ENCODE assay signal across 22 cellular contexts in the genomic region with DNA sequence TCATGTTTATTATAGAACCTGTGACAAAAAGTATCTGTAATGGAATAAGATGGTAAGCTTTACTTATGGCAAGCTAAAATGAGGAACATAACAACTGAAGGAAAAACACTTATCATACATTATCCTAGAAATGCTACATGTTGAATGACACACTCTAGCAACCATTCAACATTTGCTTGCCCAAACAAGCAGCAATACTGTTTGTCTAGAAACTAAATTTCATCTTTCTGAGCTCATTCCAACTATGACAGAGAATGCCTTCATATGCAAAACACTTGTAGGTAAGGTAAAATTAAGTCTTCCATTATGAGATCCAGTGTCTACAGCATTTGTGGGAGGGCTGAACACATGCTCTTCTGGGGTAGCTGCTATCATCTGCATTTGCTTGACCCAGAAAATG.
"Had no signal": no experiment of that assay in that cellular context is flagged by ENCODE, and none has a peak within 500 bp of the region (broad histone marks: within the 10 kb centered on the region; RNA-seq: fewer than 3 reads in every experiment).

No MANE protein-coding gene starts in this region.

- H3K4me2 ChIP-seq: hepatocyte had no signal

- H3K9me3 ChIP-seq: gastroesophageal sphincter, lower lobe of right lung had no signal

- DNase-seq: dermis blood vessel endothelial cell; dorsolateral prefrontal cortex; effector CD4-positive, alpha-beta T cell; effector memory CD4-positive, alpha-beta T cell; erythroblast; esophagus squamous epithelium; foreskin fibroblast; heart left ventricle; hypothalamus; immature natural killer cell; islet precursor cell; kidney glomerular epithelial cell; left colon; left ventricle myocardium superior; lower lobe of right lung; mesendoderm; midbrain; naive thymus-derived CD4-positive, alpha-beta T cell had no signal

- H3K4me1 ChIP-seq: esophagus squamous epithelium, gastroesophageal sphincter, heart left ventricle, lower lobe of right lung had no signal

- H3K79me2 ChIP-seq: hepatocyte had no signal

- H3K27ac ChIP-seq: coronary artery, dorsolateral prefrontal cortex, epithelial cell of prostate, esophagus squamous epithelium, gastroesophageal sphincter, heart left ventricle, hepatocyte, lower lobe of right lung had no signal

- H3K36me3 ChIP-seq: esophagus squamous epithelium, gastroesophageal sphincter, heart left ventricle, lower lobe of right lung had no signal

- H3K4me3 ChIP-seq: coronary artery, dorsolateral prefrontal cortex, esophagus squamous epithelium, gastroesophageal sphincter, heart left ventricle, hepatocyte, lower lobe of right lung had no signal

- H3K27me3 ChIP-seq: dorsolateral prefrontal cortex, esophagus squamous epithelium, gastroesophageal sphincter, heart left ventricle, hepatocyte had no signal

- H2AFZ ChIP-seq: hepatocyte had no signal
